Comparison of ENCODE assay signal across 22 cellular contexts in the genomic region with DNA sequence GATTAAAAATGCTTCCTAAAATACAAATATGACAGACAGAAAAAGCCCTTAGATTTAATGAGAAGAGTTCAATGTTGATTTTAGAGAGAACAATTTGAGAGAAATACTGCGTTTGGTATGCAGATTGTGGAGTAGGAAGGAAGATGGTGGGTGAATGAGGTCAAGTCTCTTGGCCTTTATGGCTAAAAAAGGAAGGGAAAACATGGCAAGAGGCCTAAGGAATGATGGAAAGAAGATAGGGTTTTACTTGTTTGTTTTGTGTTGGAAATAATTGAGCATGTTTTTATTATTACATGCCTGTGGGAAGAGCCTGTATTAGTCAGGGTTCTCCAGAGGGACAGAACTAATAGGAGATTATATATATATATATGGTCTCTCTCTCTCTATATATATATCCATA.
"Had no signal": no experiment of that assay in that cellular context is flagged by ENCODE, and none has a peak within 500 bp of the region (broad histone marks: within the 10 kb centered on the region; RNA-seq: fewer than 3 reads in every experiment).

No MANE protein-coding gene starts in this region.

- DNase-seq: activated CD4-positive, alpha-beta T cell treated with anti-CD3 and anti-CD28 coated beads for 48 hours; activated CD4-positive, alpha-beta T cell treated with anti-CD3 and anti-CD28 coated beads, Interleukin-2, amount 50 U/mL, for 48 hours; activated CD4-positive, CD25-positive, alpha-beta regulatory T cell treated with anti-CD3 and anti-CD28 coated beads, Interleukin-2, amount 50 U/mL, for 72 hours; activated gamma-delta T cell; activated naive CD4-positive, alpha-beta T cell treated with anti-CD3 and anti-CD28 coated beads, Interleukin-2, amount 10 ng/mL, durations not matched to agents 7 days and 5 days; activated naive CD8-positive, alpha-beta T cell treated with anti-CD3 and anti-CD28 coated beads for 36 hours; activated T-cell treated with anti-CD3 and anti-CD28 coated beads, Interleukin-2, amount 50 U/mL, for 4 hours; Karpas-422; NCI-H146; NCI-H187 treated with DMSO at 0.1 percent for 48 hours; NCI-H2081 treated with DMSO at 0.1 percent for 48 hours; NCI-H446; NCI-H524; Peyer's patch; Right ventricle myocardium superior; SJCRH30; SK-N-SH; T-helper 1 cell had no signal

- H3K9me3 Mint-ChIP-seq: activated naive CD4-positive, alpha-beta T cell treated with anti-CD3 and anti-CD28 coated beads, Interleukin-2, amount 10 ng/mL, durations not matched to agents 7 days and 5 days; activated naive CD8-positive, alpha-beta T cell treated with anti-CD3 and anti-CD28 coated beads for 36 hours; activated T-cell treated with anti-CD3 and anti-CD28 coated beads, Interleukin-2, amount 50 U/mL, for 4 hours; activated T-helper 17 cell treated with anti-CD3 and anti-CD28 coated beads, Interleukin-2, amount 50 U/mL, for 72 hours; WTC11 had no signal

- H3K27ac ChIP-seq: Peyer's patch, RWPE1, SJCRH30 had no signal

- H3K4me3 ChIP-seq: K562, Peyer's patch, SJCRH30 had no signal

- H3K4me1 Mint-ChIP-seq: activated naive CD4-positive, alpha-beta T cell treated with anti-CD3 and anti-CD28 coated beads, Interleukin-2, amount 10 ng/mL, durations not matched to agents 7 days and 5 days; activated naive CD8-positive, alpha-beta T cell treated with anti-CD3 and anti-CD28 coated beads for 36 hours; activated T-helper 17 cell treated with anti-CD3 and anti-CD28 coated beads, Interleukin-2, amount 50 U/mL, for 72 hours; WTC11 had no signal

- H3K27me3 ChIP-seq: Peyer's patch, SJCRH30 had no signal

- ATAC-seq: activated T-cell treated with anti-CD3 and anti-CD28 coated beads, Interleukin-2, amount 50 U/mL, for 4 hours; activated T-helper 17 cell treated with anti-CD3 and anti-CD28 coated beads, Interleukin-2, amount 50 U/mL, for 72 hours; K562; WTC11 had no signal

- H3K4me2 ChIP-seq: SK-N-SH had no signal

- H3K4me3 Mint-ChIP-seq: activated naive CD4-positive, alpha-beta T cell treated with anti-CD3 and anti-CD28 coated beads, Interleukin-2, amount 10 ng/mL, durations not matched to agents 7 days and 5 days; activated naive CD8-positive, alpha-beta T cell treated with anti-CD3 and anti-CD28 coated beads for 36 hours; activated T-cell treated with anti-CD3 and anti-CD28 coated beads, Interleukin-2, amount 50 U/mL, for 4 hours; activated T-helper 17 cell treated with anti-CD3 and anti-CD28 coated beads, Interleukin-2, amount 50 U/mL, for 72 hours; WTC11 had no signal

- H3K27ac Mint-ChIP-seq: activated naive CD4-positive, alpha-beta T cell treated with anti-CD3 and anti-CD28 coated beads, Interleukin-2, amount 10 ng/mL, durations not matched to agents 7 days and 5 days; activated naive CD8-positive, alpha-beta T cell treated with anti-CD3 and anti-CD28 coated beads for 36 hours; activated T-helper 17 cell treated with anti-CD3 and anti-CD28 coated beads, Interleukin-2, amount 50 U/mL, for 72 hours; WTC11 had no signal

- H3K36me3 Mint-ChIP-seq: activated naive CD4-positive, alpha-beta T cell treated with anti-CD3 and anti-CD28 coated beads, Interleukin-2, amount 10 ng/mL, durations not matched to agents 7 days and 5 days; activated naive CD8-positive, alpha-beta T cell treated with anti-CD3 and anti-CD28 coated beads for 36 hours; WTC11 had no signal

- H3K9me3 ChIP-seq: Peyer's patch, SJCRH30, SK-N-SH had no signal

- H3K4me1 ChIP-seq: Peyer's patch, SJCRH30 had no signal

- H3K36me3 ChIP-seq: Peyer's patch, SJCRH30 had no signal
